ENCODE assay signal across 8 cellular contexts in the genomic region with DNA sequence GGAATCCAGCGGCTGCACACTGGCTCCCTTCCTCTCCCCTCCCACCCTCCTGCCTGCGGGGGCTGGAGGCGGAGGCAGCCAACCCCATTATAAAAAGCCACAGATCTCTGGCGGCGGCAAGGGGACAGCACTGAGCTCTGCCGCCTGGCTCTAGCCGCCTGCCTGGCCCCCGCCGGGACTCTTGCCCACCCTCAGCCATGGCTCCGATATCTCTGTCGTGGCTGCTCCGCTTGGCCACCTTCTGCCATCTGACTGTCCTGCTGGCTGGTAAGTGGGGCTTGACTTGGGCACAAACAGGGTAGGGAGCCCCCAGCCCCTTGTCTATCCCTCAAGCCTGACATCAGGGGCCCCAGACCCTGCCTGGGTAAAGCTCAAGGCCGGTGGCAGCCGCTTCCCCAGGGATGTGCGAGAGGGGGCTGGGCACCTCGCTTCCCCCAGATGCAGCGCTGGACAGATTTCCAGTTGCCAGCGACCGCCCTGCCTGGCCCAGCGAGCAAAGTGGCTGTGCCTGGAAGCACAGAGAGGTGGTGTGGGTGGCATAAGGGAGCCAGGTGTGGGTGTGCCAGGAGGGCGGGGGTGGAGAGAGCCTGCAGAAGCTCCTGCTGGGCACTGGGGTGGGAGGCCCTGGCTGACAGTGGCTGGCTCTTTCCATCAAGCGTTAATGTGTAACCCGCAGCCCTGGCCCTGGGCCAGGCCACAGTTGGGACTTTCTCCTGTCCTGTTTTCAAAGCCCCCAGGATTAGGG. TPM values are rescaled to one million over a fixed set of nuclear protein-coding genes. Genes with fewer than 3 reads are reported as not detected.
DNase-seq lines count a peak whose midpoint lies in the region; ATAC-seq and TF ChIP-seq lines count a peak whose summit lies in the region.

Gene CX3CL1, plus strand, starts transcription at position 119 of the 745 bp plus-strand sequence. Its CDS starts 79 bp downstream, at position 198.

- no peaks in the 10 kb centered on the region for H3F3A ChIP-seq in neural cell (ENCODE audit: insufficient read depth, low read length, poor library complexity, severe bottlenecking)

- no peak for TF ChIP-seq RAD21 in neural cell (conservative IDR thresholded peaks at IDR 0.05)

- peaks cover 16% of the 10 kb centered on the region for H3K4me1 ChIP-seq in BLaER1
- peaks cover 71% of the 10 kb centered on the region for H3K4me1 ChIP-seq in OCI-LY3 (ENCODE audit: low read length)
- peaks cover 22% of the 10 kb centered on the region for H3K4me1 ChIP-seq in foreskin keratinocyte

- H3K36me3 ChIP-seq in BLaER1 (no peaks in the 10 kb centered on the region), OCI-LY3 (replicated peaks; ENCODE audit: low read depth, low read length) (no peaks in the 10 kb centered on the region), neural cell (ENCODE audit: insufficient read depth, low read length) (no peaks in the 10 kb centered on the region)

- 0 out of 2 replicates have a peak, but pooled peaks have one; percentile 6 for TF ChIP-seq CTCF in OCI-LY3 (IDR thresholded peaks at IDR 0.05; ENCODE audit: low read depth, low read length)
- no peak for TF ChIP-seq CTCF in foreskin keratinocyte (conservative IDR thresholded peaks at IDR 0.05)
- TF ChIP-seq CTCF in neural cell (IDR thresholded peaks at IDR 0.05; ENCODE audit: poor library complexity, severe bottlenecking) = peak; percentile 60

- no peaks in the 10 kb centered on the region for H3K9me3 ChIP-seq in BLaER1
- no peaks in the 10 kb centered on the region for H3K9me3 ChIP-seq in OCI-LY3 (ENCODE audit: insufficient read depth, low read length)
- no peaks in the 10 kb centered on the region for H3K9me3 ChIP-seq in neural cell (ENCODE audit: low read length)

- no peak within 1 kb of the TSS for H2AFZ ChIP-seq in OCI-LY3 (ENCODE audit: low read depth, low read length)
- peak within 1 kb of the TSS; percentile 80 for H2AFZ ChIP-seq in neural cell (ENCODE audit: low read depth, low read length)

- TF ChIP-seq EP300 in neural cell (conservative IDR thresholded peaks at IDR 0.05; ENCODE audit: poor library complexity, severe bottlenecking) = no peak

- no peaks in the 10 kb centered on the region for H3K27me3 ChIP-seq in BLaER1
- H3K27me3 ChIP-seq in OCI-LY3 (ENCODE audit: low read depth, low read length) = no peaks in the 10 kb centered on the region
- no peaks in the 10 kb centered on the region for H3K27me3 ChIP-seq in foreskin keratinocyte
- H3K27me3 ChIP-seq in neural cell (ENCODE audit: insufficient read depth, low read depth, low read length) = no peaks in the 10 kb centered on the region

- no peak within 1 kb of the TSS for H3K27ac ChIP-seq in BLaER1
- H3K27ac ChIP-seq in OCI-LY3 (ENCODE audit: low read length) = peak within 1 kb of the TSS; percentile 48
- H3K27ac ChIP-seq in foreskin keratinocyte = no peak within 1 kb of the TSS
- peak within 1 kb of the TSS; percentile 53 for H3K27ac ChIP-seq in neural cell (ENCODE audit: low read length)

- H3K9me2 ChIP-seq in neural cell (ENCODE audit: insufficient read depth, low read length) = no peaks in the 10 kb centered on the region

- H3K9ac ChIP-seq in BLaER1 = 0 out of 2 replicates have a peak within 1 kb of the TSS, but pooled peaks have one; percentile 19
- peak within 1 kb of the TSS; percentile 70 for H3K9ac ChIP-seq in OCI-LY3 (ENCODE audit: low read length)
- H3K9ac ChIP-seq in neural cell (ENCODE audit: low read length) = peak within 1 kb of the TSS; percentile 70

- H3K4me3 ChIP-seq in BLaER1 (no peak within 1 kb of the TSS), OCI-LY3 (ENCODE audit: low read length) (peak within 1 kb of the TSS; percentile 75), neural cell (ENCODE audit: low read length) (peak within 1 kb of the TSS; percentile 68)

- H3K4me2 ChIP-seq in BLaER1 = peak within 1 kb of the TSS; percentile 30; the same call in 1 of the 2 replicates
- H3K4me2 ChIP-seq in OCI-LY3 (ENCODE audit: low read length) = peak within 1 kb of the TSS; percentile 90
- H3K4me2 ChIP-seq in neural cell (ENCODE audit: low read length) = peak within 1 kb of the TSS; percentile 82

- ATAC-seq in foreskin keratinocyte = peak; percentile 34
- no peak for ATAC-seq in GM19455 (IDR thresholded peaks at IDR 0.05; ENCODE audit: unreplicated experiment)
- ATAC-seq in HG03159 (IDR thresholded peaks at IDR 0.05; ENCODE audit: unreplicated experiment) = no peak
- ATAC-seq in HG03460 (IDR thresholded peaks at IDR 0.05; ENCODE audit: unreplicated experiment) = no peak

- H4K20me1 ChIP-seq in BLaER1 (no peaks in the 10 kb centered on the region), OCI-LY3 (ENCODE audit: insufficient read depth, low read length) (no peaks in the 10 kb centered on the region), neural cell (ENCODE audit: insufficient read depth) (no peaks in the 10 kb centered on the region)

- no peak for DNase-seq in foreskin keratinocyte
- no peak for DNase-seq in activated effector memory CD4-positive, alpha-beta T cell treated with Interleukin-2 at 50 U/mL for 16 hours

- H3K79me2 ChIP-seq in OCI-LY3 (ENCODE audit: low read length) = peaks cover 25% of the 10 kb centered on the region
- H3K79me2 ChIP-seq in neural cell (replicated peaks; ENCODE audit: insufficient read depth, low read length) = no peaks in the 10 kb centered on the region

TF ChIP-seq in neural cell, 6 proteins besides CTCF, POLR2A, EP300 and RAD21:
- TF ChIP-seq EZH2 (IDR thresholded peaks at IDR 0.05; ENCODE audit: borderline replicate concordance, insufficient read depth, low read length, poor library complexity, severe bottlenecking) (no peak), POLR2AphosphoS5 (IDR thresholded peaks at IDR 0.05) (peak; percentile 62), SMC3 (conservative IDR thresholded peaks at IDR 0.05; ENCODE audit: poor library complexity) (peak; percentile 40), TAF1 (IDR thresholded peaks at IDR 0.05; ENCODE audit: low read depth) (peak; percentile 56)
- TF ChIP-seq, protein P1, sequence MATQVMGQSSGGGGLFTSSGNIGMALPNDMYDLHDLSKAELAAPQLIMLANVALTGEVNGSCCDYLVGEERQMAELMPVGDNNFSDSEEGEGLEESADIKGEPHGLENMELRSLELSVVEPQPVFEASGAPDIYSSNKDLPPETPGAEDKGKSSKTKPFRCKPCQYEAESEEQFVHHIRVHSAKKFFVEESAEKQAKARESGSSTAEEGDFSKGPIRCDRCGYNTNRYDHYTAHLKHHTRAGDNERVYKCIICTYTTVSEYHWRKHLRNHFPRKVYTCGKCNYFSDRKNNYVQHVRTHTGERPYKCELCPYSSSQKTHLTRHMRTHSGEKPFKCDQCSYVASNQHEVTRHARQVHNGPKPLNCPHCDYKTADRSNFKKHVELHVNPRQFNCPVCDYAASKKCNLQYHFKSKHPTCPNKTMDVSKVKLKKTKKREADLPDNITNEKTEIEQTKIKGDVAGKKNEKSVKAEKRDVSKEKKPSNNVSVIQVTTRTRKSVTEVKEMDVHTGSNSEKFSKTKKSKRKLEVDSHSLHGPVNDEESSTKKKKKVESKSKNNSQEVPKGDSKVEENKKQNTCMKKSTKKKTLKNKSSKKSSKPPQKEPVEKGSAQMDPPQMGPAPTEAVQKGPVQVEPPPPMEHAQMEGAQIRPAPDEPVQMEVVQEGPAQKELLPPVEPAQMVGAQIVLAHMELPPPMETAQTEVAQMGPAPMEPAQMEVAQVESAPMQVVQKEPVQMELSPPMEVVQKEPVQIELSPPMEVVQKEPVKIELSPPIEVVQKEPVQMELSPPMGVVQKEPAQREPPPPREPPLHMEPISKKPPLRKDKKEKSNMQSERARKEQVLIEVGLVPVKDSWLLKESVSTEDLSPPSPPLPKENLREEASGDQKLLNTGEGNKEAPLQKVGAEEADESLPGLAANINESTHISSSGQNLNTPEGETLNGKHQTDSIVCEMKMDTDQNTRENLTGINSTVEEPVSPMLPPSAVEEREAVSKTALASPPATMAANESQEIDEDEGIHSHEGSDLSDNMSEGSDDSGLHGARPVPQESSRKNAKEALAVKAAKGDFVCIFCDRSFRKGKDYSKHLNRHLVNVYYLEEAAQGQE (IDR thresholded peaks at IDR 0.05; ENCODE audit: borderline replicate concordance) = peak; percentile 36
TF ChIP-seq in neural cell: peak in this region for 4.

RNA-seq across cellular contexts. Expression of gene CX3CL1, which starts in this region (rescaled TPM):
- 0.54 and 0.74 TPM in 2 replicates for total RNA-seq in foreskin keratinocyte
- polyA plus RNA-seq in foreskin keratinocyte = 0.65 and 0.80 TPM in 2 replicates
- 3.8 and 4.9 TPM in 2 replicates for polyA plus RNA-seq in neural cell
- polyA minus RNA-seq in neural cell = 2.4 TPM in 2 replicates

Comparison
In these comparisons a context has a peak if more than half of its experiments do, and no peak if none do; other contexts are left out.
1. Peak in ATAC-seq in foreskin keratinocyte; RNA of the gene not detected or under 1 TPM.
2. H3K27ac ChIP-seq: peak in OCI-LY3 (single experiment) and neural cell (single experiment); none in BLaER1 (single experiment) and foreskin keratinocyte (single experiment).
3. H3K4me2 ChIP-seq: peak in every context shown above with its lines; median percentile 90 in OCI-LY3; 82 in neural cell; 30 in BLaER1.
4. H3K9ac ChIP-seq: peak in every context shown above with its lines; median percentile 70 in OCI-LY3; 70 in neural cell; 19 in BLaER1.